Comparison of ENCODE assay signal across 9 cellular contexts in the genomic region with DNA sequence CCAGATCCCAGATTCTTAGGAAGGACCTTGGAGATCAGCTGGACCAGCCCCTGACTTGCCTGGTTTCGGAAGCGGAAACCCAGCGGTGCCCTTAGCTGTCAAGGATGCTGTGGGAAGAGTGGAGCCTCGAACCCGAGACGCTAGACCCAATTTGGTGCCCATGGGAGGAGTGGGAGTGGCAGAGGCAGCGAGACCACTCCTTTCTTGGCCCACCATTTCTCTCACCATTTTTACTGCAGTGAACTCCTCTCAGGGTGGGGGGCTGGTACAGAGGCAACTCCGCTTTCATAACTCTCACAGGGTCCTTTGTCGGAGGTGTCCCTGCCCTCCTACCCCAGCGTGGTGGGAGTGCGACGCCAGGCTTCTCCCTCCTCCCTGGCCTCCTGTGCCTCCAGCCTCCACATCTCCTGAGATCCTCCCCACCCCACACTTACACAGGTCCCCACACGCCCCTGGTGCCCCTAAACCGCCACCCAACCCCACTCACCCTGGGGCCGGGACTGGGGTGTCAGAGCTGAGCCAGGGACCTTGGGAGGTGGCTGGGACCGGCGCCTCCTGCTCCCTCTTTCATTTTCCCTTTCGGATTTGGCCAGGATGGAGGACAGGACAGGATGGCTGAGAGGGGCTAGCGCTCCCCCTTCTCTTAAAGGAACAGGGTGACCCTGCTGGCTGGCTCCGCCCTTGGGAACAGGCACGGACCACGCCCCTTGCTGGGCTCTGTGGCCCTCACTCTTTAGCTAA. TPM values are rescaled to one million over a fixed set of nuclear protein-coding genes. Genes with fewer than 3 reads are reported as not detected.
DNase-seq lines count a peak whose midpoint lies in the region; ATAC-seq and TF ChIP-seq lines count a peak whose summit lies in the region.
"Had no signal": no experiment of that assay in that cellular context is flagged by ENCODE, and none has a peak within 500 bp of the region (broad histone marks: within the 10 kb centered on the region; RNA-seq: fewer than 3 reads in every experiment).

A gene with protein sequence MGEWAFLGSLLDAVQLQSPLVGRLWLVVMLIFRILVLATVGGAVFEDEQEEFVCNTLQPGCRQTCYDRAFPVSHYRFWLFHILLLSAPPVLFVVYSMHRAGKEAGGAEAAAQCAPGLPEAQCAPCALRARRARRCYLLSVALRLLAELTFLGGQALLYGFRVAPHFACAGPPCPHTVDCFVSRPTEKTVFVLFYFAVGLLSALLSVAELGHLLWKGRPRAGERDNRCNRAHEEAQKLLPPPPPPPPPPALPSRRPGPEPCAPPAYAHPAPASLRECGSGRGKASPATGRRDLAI (minus strand): TSS at position 617 of the 741 bp plus-strand sequence. CDS start 922 bp downstream, outside the sequence.

- no peak for ATAC-seq in left cardiac atrium
- no peak for ATAC-seq in lung (ENCODE audit: insufficient read depth, low FRiP score)
- no peak for ATAC-seq in upper lobe of right lung
- ATAC-seq in HG02852 (IDR thresholded peaks at IDR 0.05; ENCODE audit: unreplicated experiment) = no peak

- in situ Hi-C loops in mammary epithelial cell (cut with MboI; ENCODE audit: low sequenced_read_pairs in 2 of 2) = no loop called here

- peak within 1 kb of the TSS; percentile 99 for H3K4me2 ChIP-seq in mammary epithelial cell (ENCODE audit: insufficient read depth, low read depth, low read length)

- H3K79me2 ChIP-seq in mammary epithelial cell (ENCODE audit: insufficient read depth, low read length) = no peaks in the 10 kb centered on the region

- BruUV-seq in mammary epithelial cell (replicated peaks; lab: Mats Ljungman, UMichigan) = no TSS peak

- H3K36me3 ChIP-seq in cardiac muscle cell (no peaks in the 10 kb centered on the region), mammary epithelial cell (ENCODE audit: insufficient read depth, low read length) (no peaks in the 10 kb centered on the region), lung (ENCODE audit: control insufficient read depth in 2 of 2, insufficient read depth in 2 of 2, low read length in 2 of 2) (no peaks in the 10 kb centered on the region), upper lobe of right lung (no peaks in the 10 kb centered on the region)

- dilution Hi-C loops in mammary epithelial cell (cut with HindIII; ENCODE audit: low sequenced_read_pairs) = loop anchor here (5.0 kb wide), 2 partner anchors 62 to 73 kb away; no protein-coding TSS in a partner anchor

- intact Hi-C loops in left cardiac atrium (cut with DNase I) (loop anchor here in 1 of 2 donors (10.0 kb wide), 1 partner anchor 51 kb away; the partner anchor contains the start of gene TOP2A), mammary epithelial cell (cut with micrococcal nuclease) (no loop called here), upper lobe of right lung (cut with DNase I) (loop anchor here (10.0 kb wide), 1 partner anchor 171 kb away; no protein-coding TSS in a partner anchor)

- H2AFZ ChIP-seq in mammary epithelial cell (ENCODE audit: low read depth, low read length) = peak within 1 kb of the TSS; percentile 91

- no peak within 1 kb of the TSS for H3K9ac ChIP-seq in mammary epithelial cell (ENCODE audit: insufficient read depth, low read length)

- H3K27me3 ChIP-seq in cardiac muscle cell (peaks cover 27% of the 10 kb centered on the region), mammary epithelial cell (ENCODE audit: insufficient read depth, low read length) (no peaks in the 10 kb centered on the region), lung (ENCODE audit: control insufficient read depth, insufficient read depth) (no peaks in the 10 kb centered on the region), upper lobe of right lung (no peaks in the 10 kb centered on the region)

- H4K20me1 ChIP-seq in mammary epithelial cell (ENCODE audit: insufficient read depth, low read length) = no peaks in the 10 kb centered on the region

- CTCF ChIA-PET in mammary epithelial cell (lab: Charles Lee; ENCODE audit: low non-redundant PET) = no interaction called here

- H3K4me3 ChIP-seq in cardiac muscle cell = peak within 1 kb of the TSS; percentile 51
- H3K4me3 ChIP-seq in mammary epithelial cell (replicated peaks in 1 of 3; ENCODE audit: insufficient read depth in 1 of 3, low read depth in 2 of 3, low read length in 3 of 3) = peak within 1 kb of the TSS in 2 of 3 experiments; percentile 53 to 55
- H3K4me3 ChIP-seq in lung = peak within 1 kb of the TSS; percentile 55
- peak within 1 kb of the TSS; percentile 59 for H3K4me3 ChIP-seq in upper lobe of right lung

- H3K9me3 ChIP-seq in cardiac muscle cell (ENCODE audit: low read depth) (no peaks in the 10 kb centered on the region), mammary epithelial cell (replicated peaks; ENCODE audit: insufficient read depth, low read length) (no peaks in the 10 kb centered on the region), lung (ENCODE audit: control insufficient read depth in 2 of 2, insufficient read depth in 1 of 2, low read length in 1 of 2) (peaks cover 0 to 1% of the 10 kb centered on the region in 2 donors), upper lobe of right lung (no peaks in the 10 kb centered on the region)

- DNase-seq in cardiac muscle cell (ENCODE audit: low read depth in 1 of 2, low spot score in 1 of 2) (peak in 1 of 2 donors; percentile 49), left cardiac atrium (no peak), mammary epithelial cell (no peak), lung (ENCODE audit: low spot score) (no peak), upper lobe of right lung (peak; percentile 66), NCI-H146 (lab: John Stamatoyannopoulos, UW) (no peak), amniotic stem cell (lab: John Stamatoyannopoulos, UW) (no peak)

- H3K27ac ChIP-seq in cardiac muscle cell (no peak within 1 kb of the TSS), mammary epithelial cell (ENCODE audit: insufficient read depth, low read depth, low read length) (no peak within 1 kb of the TSS), lung (ENCODE audit: low read depth in 1 of 2, low read length in 1 of 2) (peak within 1 kb of the TSS in 1 of 2 donors; percentile 17), upper lobe of right lung (no peak within 1 kb of the TSS)

- no peak for TF ChIP-seq CTCF in cardiac muscle cell (IDR thresholded peaks at IDR 0.05; ENCODE audit: low read depth, low read length)
- no peak for TF ChIP-seq CTCF in mammary epithelial cell (conservative IDR thresholded peaks at IDR 0.05 in 1 of 2, IDR thresholded peaks at IDR 0.05 in 1 of 2; ENCODE audit: extremely low read depth in 1 of 2, insufficient read depth in 1 of 2, low read depth in 1 of 2, low read length in 2 of 2)
- no peak for TF ChIP-seq CTCF in lung (IDR thresholded peaks at IDR 0.05; ENCODE audit: control extremely low read depth, extremely low read depth)
- no peak for TF ChIP-seq CTCF in upper lobe of right lung (IDR thresholded peaks at IDR 0.05)

- 85% methylated on average over 7 of the region's 22 CpGs for WGBS in mammary epithelial cell (ENCODE audit: low coverage, missing lambda C conversion rate)
- 56 to 76% methylated on average over 22 of the region's 22 CpGs for WGBS in lung, 2 donors

- H3K4me1 ChIP-seq in cardiac muscle cell (ENCODE audit: low read depth) (no peaks in the 10 kb centered on the region), mammary epithelial cell (ENCODE audit: insufficient read depth, low read length) (peaks cover 8% of the 10 kb centered on the region), lung (ENCODE audit: control insufficient read depth in 2 of 2, insufficient read depth in 2 of 2, low read length in 2 of 2) (peaks cover 0 to 5% of the 10 kb centered on the region in 2 donors), upper lobe of right lung (peaks cover 6% of the 10 kb centered on the region)

RNA-seq across cellular contexts. Expression of the gene that starts here (rescaled TPM):
- total RNA-seq in cardiac muscle cell (0.48 and 1.7 TPM in 2 replicates), left cardiac atrium (1 to 10 TPM; 1.2 to 1.3 TPM), mammary epithelial cell (under 1 TPM in 1 of 2 donors, not detected in 1; 0.67 TPM), lung (1 to 10 TPM in 1 of 2 donors, not detected in 1; 3.6 TPM), upper lobe of right lung (2.8 TPM)
- polyA plus RNA-seq in cardiac muscle cell (4.6 and 8.6 TPM in 2 replicates), mammary epithelial cell (not detected), lung (1 to 10 TPM in 1 of 2 donors, under 1 TPM in 1; 0.53 to 1.4 TPM)
- 0.57 TPM for polyA minus RNA-seq in mammary epithelial cell
- total RNA-seq: LHCN-M2 had no signal
